Comparison of ENCODE assay signal across 19 cellular contexts in the genomic region with DNA sequence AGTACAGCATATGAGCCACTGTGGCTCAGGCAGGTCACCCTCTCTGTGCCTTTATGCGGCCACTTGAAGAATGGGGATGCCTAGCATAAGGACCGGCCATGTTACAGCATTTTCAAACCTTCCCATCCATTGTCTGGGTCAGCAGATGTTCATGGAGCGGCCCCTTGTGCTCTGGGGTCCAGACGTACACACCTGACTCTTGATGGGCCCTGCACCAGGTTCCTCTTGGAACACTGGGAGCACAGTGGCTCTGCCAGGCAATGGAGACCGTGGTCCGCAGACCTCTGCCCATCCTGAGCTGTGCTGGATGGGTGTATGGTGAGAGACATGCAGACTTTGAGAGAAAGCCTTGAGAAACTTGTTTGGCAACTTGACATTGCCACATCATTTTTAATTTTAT. TPM values are rescaled to one million over a fixed set of nuclear protein-coding genes. Genes with fewer than 3 reads are reported as not detected.
DNase-seq lines count a peak whose midpoint lies in the region; TF ChIP-seq lines count a peak whose summit lies in the region.
"Had no signal": no experiment of that assay in that cellular context is flagged by ENCODE, and none has a peak within 500 bp of the region (broad histone marks: within the 10 kb centered on the region; RNA-seq: fewer than 3 reads in every experiment).

No MANE protein-coding gene starts in this region.

- H3K27ac Mint-ChIP-seq in mesothelial cell of epicardium, result peak overlapping the region; percentile 94
- no peak overlapping the region for H3K27ac Mint-ChIP-seq in activated T-helper 2 cell treated with anti-CD3 and anti-CD28 coated beads, Interferon-gamma antibody, Interleukin-2, Interleukin-4, amounts not matched to agents 10 μg/mL and 5 μg/mL and 100 μg/mL, durations not matched to agents 14 hours and 24 hours and 36 hours
- H3K27ac Mint-ChIP-seq: GM23338 had no signal

- H3K9ac ChIP-seq in stomach smooth muscle (ENCODE audit: low read length in 2 of 2), result peak overlapping the region in 1 of 2 donors; percentile 36

- H3K27me3 Mint-ChIP-seq in mesothelial cell of epicardium (ENCODE audit: low read depth), result no peaks in the 10 kb centered on the region
- H3K27me3 Mint-ChIP-seq in activated T-helper 2 cell treated with anti-CD3 and anti-CD28 coated beads, Interferon-gamma antibody, Interleukin-2, Interleukin-4, amounts not matched to agents 10 μg/mL and 5 μg/mL and 100 μg/mL, durations not matched to agents 14 hours and 24 hours and 36 hours (ENCODE audit: low read depth), result no peaks in the 10 kb centered on the region

- peak overlapping the region; percentile 6 for H3K4me3 Mint-ChIP-seq in mesothelial cell of epicardium
- H3K4me3 Mint-ChIP-seq in activated T-helper 2 cell treated with anti-CD3 and anti-CD28 coated beads, Interferon-gamma antibody, Interleukin-2, Interleukin-4, amounts not matched to agents 10 μg/mL and 5 μg/mL and 100 μg/mL, durations not matched to agents 14 hours and 24 hours and 36 hours (ENCODE audit: low read depth), result no peak overlapping the region
- H3K4me3 Mint-ChIP-seq: GM23338 had no signal

- intact Hi-C loops in ascending aorta (cut with DNase I), result no loop called here
- intact Hi-C loops in activated T-helper 2 cell treated with anti-CD3 and anti-CD28 coated beads, Interferon-gamma antibody, Interleukin-2, Interleukin-4, amounts not matched to agents 10 μg/mL and 5 μg/mL and 100 μg/mL, durations not matched to agents 14 hours and 24 hours and 36 hours (cut with micrococcal nuclease), result no loop called here

- H3K4me1 Mint-ChIP-seq in mesothelial cell of epicardium, result peaks cover 60% of the 10 kb centered on the region
- H3K4me1 Mint-ChIP-seq in activated T-helper 2 cell treated with anti-CD3 and anti-CD28 coated beads, Interferon-gamma antibody, Interleukin-2, Interleukin-4, amounts not matched to agents 10 μg/mL and 5 μg/mL and 100 μg/mL, durations not matched to agents 14 hours and 24 hours and 36 hours (ENCODE audit: low read depth), result no peaks in the 10 kb centered on the region

- H3K4me3 ChIP-seq in ascending aorta, result no peak overlapping the region
- no peak overlapping the region for H3K4me3 ChIP-seq in epithelial cell of esophagus (ENCODE audit: low read length)
- H3K4me3 ChIP-seq in stomach smooth muscle (ENCODE audit: low read length in 2 of 2), result no peak overlapping the region
- no peak overlapping the region for H3K4me3 ChIP-seq in effector memory CD4-positive, alpha-beta T cell (ENCODE audit: insufficient read depth, low read depth, low read length, poor library complexity, severe bottlenecking)
- H3K4me3 ChIP-seq: GM23338, HAP-1, Peyer's patch, SJCRH30 had no signal

- peaks cover 12 to 49% of the 10 kb centered on the region in 2 donors for H3K4me1 ChIP-seq in ascending aorta
- peaks cover 62% of the 10 kb centered on the region for H3K4me1 ChIP-seq in stomach smooth muscle (ENCODE audit: control insufficient read depth, insufficient read depth, low read length)
- no peaks in the 10 kb centered on the region for H3K4me1 ChIP-seq in effector memory CD4-positive, alpha-beta T cell (ENCODE audit: control insufficient read depth, insufficient read depth, low read length, poor library complexity, severe bottlenecking)
- H3K4me1 ChIP-seq: HAP-1 had no signal

- no peaks in the 10 kb centered on the region for H3K36me3 Mint-ChIP-seq in mesothelial cell of epicardium
- H3K36me3 Mint-ChIP-seq in activated T-helper 2 cell treated with anti-CD3 and anti-CD28 coated beads, Interferon-gamma antibody, Interleukin-2, Interleukin-4, amounts not matched to agents 10 μg/mL and 5 μg/mL and 100 μg/mL, durations not matched to agents 14 hours and 24 hours and 36 hours (ENCODE audit: low read depth), result no peaks in the 10 kb centered on the region

- H3K9me3 ChIP-seq in ascending aorta (no peaks in the 10 kb centered on the region), stomach smooth muscle (ENCODE audit: control insufficient read depth in 2 of 2, low read length in 2 of 2) (no peaks in the 10 kb centered on the region)
- H3K9me3 ChIP-seq in effector memory CD4-positive, alpha-beta T cell (ENCODE audit: control insufficient read depth, low read length), result no peaks in the 10 kb centered on the region
- H3K9me3 ChIP-seq: BE2C, HAP-1, Peyer's patch, SJCRH30 had no signal

- H3K27me3 ChIP-seq in ascending aorta (no peaks in the 10 kb centered on the region), stomach smooth muscle (ENCODE audit: control insufficient read depth in 1 of 2, insufficient read depth in 2 of 2, low read length in 2 of 2) (no peaks in the 10 kb centered on the region)
- no peaks in the 10 kb centered on the region for H3K27me3 ChIP-seq in effector memory CD4-positive, alpha-beta T cell (replicated peaks; ENCODE audit: control insufficient read depth, insufficient read depth, low read length, poor library complexity, severe bottlenecking)
- H3K27me3 ChIP-seq: BE2C, Peyer's patch, SJCRH30 had no signal

- no peaks in the 10 kb centered on the region for H3K9me3 Mint-ChIP-seq in mesothelial cell of epicardium
- no peaks in the 10 kb centered on the region for H3K9me3 Mint-ChIP-seq in activated T-helper 2 cell treated with anti-CD3 and anti-CD28 coated beads, Interferon-gamma antibody, Interleukin-2, Interleukin-4, amounts not matched to agents 10 μg/mL and 5 μg/mL and 100 μg/mL, durations not matched to agents 14 hours and 24 hours and 36 hours
- H3K9me3 Mint-ChIP-seq: GM23338 had no signal

- H3K27ac ChIP-seq in ascending aorta (peak overlapping the region; percentile 76 to 80), stomach smooth muscle (ENCODE audit: low read length) (peak overlapping the region; percentile 49)
- H3K27ac ChIP-seq in effector memory CD4-positive, alpha-beta T cell (ENCODE audit: insufficient read depth, low read length, poor library complexity, severe bottlenecking), result no peak overlapping the region
- H3K27ac ChIP-seq: Peyer's patch, SJCRH30 had no signal

- TF ChIP-seq CTCF in ascending aorta (IDR thresholded peaks at IDR 0.05), result no peak
- no peak for TF ChIP-seq CTCF in epithelial cell of esophagus (IDR thresholded peaks at IDR 0.05; ENCODE audit: insufficient read depth, low read depth, low read length, missing control alignments)
- no peak for TF ChIP-seq CTCF in mesothelial cell of epicardium (IDR thresholded peaks at IDR 0.05; ENCODE audit: unreplicated experiment)

- no peak for DNase-seq in ascending aorta (ENCODE audit: low spot score in 2 of 2)
- peak; percentile 40 for DNase-seq in epithelial cell of esophagus (ENCODE audit: low read depth)
- no peak for DNase-seq in mesothelial cell of epicardium (ENCODE audit: low spot score in 2 of 2, unreplicated experiment in 2 of 2)
- no peak for DNase-seq in activated T-helper 2 cell treated with anti-CD3 and anti-CD28 coated beads, Interferon-gamma antibody, Interleukin-2, Interleukin-4, amounts not matched to agents 10 μg/mL and 5 μg/mL and 100 μg/mL, durations not matched to agents 14 hours and 24 hours and 36 hours (ENCODE audit: low spot score)
- no peak for DNase-seq in effector memory CD4-positive, alpha-beta T cell
- DNase-seq in NCI-H2081 treated with DMSO at 0.1 percent for 48 hours (lab: John Stamatoyannopoulos, UW), result no peak
- DNase-seq: BE2C, DMS79, Kasumi-1, NCI-H1694, NCI-H2081, NCI-H2171 treated with DMSO at 0.1 percent for 48 hours, NCI-H524 treated with DMSO at 0.1 percent for 48 hours, NCI-H82, Peyer's patch, SJCRH30 had no signal

- H3K36me3 ChIP-seq in ascending aorta, result no peaks in the 10 kb centered on the region
- H3K36me3 ChIP-seq in stomach smooth muscle (ENCODE audit: control insufficient read depth in 2 of 2, insufficient read depth in 2 of 2, low read length in 2 of 2), result peaks cover 0 to 2% of the 10 kb centered on the region in 2 donors
- H3K36me3 ChIP-seq in effector memory CD4-positive, alpha-beta T cell (ENCODE audit: control insufficient read depth, insufficient read depth, low read length), result no peaks in the 10 kb centered on the region
- H3K36me3 ChIP-seq: BE2C, HAP-1, Peyer's patch, SJCRH30 had no signal

RNA-seq across cellular contexts. Expression of a gene that starts 9.8 kb away (rescaled TPM):
- total RNA-seq in ascending aorta (36.5 TPM), mesothelial cell of epicardium (56.9 to 60.9 TPM (median 60.2 TPM) in 3 replicates)
- total RNA-seq in activated T-helper 2 cell treated with anti-CD3 and anti-CD28 coated beads, Interferon-gamma antibody, Interleukin-2, Interleukin-4, amounts not matched to agents 10 μg/mL and 5 μg/mL and 100 μg/mL, durations not matched to agents 14 hours and 24 hours and 36 hours, result 1.9 and 2.6 TPM in 2 replicates

Comparison
In these comparisons a context has a peak if more than half of its experiments do, and no peak if none do; other contexts are left out.
1. RNA of a gene that starts 9.8 kb away (total RNA-seq): 56.9 to 60.9 TPM in mesothelial cell of epicardium and 36.5 TPM in ascending aorta (single experiment); 1.9 to 2.6 TPM in activated T-helper 2 cell treated with anti-CD3 and anti-CD28 coated beads, Interferon-gamma antibody, Interleukin-2, Interleukin-4, amounts not matched to agents 10 μg/mL and 5 μg/mL and 100 μg/mL, durations not matched to agents 14 hours and 24 hours and 36 hours; every median in the first group is over 10 times any median in the second.